ENCODE assay signal across 10 cellular contexts in the genomic region with DNA sequence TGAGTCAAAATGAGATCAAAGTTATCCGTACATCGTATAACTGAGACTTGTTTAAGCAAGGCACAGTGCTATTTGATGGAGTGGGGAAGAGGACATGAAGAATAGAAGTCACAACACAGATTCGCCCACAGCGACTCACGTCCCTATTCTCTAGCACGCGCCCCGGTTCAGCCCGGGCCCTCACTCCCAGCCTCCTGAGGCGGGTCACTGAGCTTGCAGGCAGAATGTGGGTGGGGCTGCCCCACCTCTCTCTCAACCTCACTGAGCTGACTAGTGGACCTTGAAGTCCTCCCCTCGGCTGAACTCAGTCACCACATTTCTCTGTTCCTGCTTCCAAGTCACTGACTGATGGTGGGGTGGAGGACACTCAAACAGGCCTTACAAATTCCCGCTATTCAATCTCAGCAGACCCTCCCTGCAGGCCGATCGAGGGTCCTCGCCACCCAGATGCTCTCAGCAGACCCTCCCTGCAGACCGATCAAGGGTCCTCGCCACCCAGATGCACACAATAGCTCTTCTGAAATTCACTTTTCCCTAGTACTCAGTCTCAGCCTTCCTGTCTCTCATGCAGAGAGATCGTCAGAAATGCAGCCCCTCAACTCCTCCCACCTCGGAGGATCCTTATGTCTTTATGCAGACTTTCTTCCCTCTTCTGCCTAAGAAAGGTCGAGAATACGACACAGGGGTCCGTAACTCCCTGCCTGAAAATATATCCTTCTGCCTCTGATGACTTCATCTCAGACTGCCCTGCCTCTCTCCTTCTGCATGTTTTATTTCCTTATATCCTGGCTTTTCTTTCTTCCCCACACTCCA. TPM values are rescaled to one million over a fixed set of nuclear protein-coding genes. Genes with fewer than 3 reads are reported as not detected.
DNase-seq lines count a peak whose midpoint lies in the region; ATAC-seq and TF ChIP-seq lines count a peak whose summit lies in the region.
"Had no signal": no experiment of that assay in that cellular context is flagged by ENCODE, and none has a peak within 500 bp of the region (broad histone marks: within the 10 kb centered on the region; RNA-seq: fewer than 3 reads in every experiment).

No MANE protein-coding gene starts in this region.

- no peaks in the 10 kb centered on the region for H3K79me2 ChIP-seq in osteoblast (ENCODE audit: insufficient read depth, low read length)

- H3K27me3 ChIP-seq in HUES6 (ENCODE audit: control insufficient read depth, insufficient read depth, low read length) (no peaks in the 10 kb centered on the region), osteoblast (ENCODE audit: insufficient read depth, low read length) (peaks cover 5% of the 10 kb centered on the region), ascending aorta (no peaks in the 10 kb centered on the region)
- H3K27me3 ChIP-seq: upper lobe of left lung had no signal

- no peak for TF ChIP-seq CTCF in osteoblast (IDR thresholded peaks at IDR 0.05; ENCODE audit: extremely low read depth, low read depth, low read length)
- TF ChIP-seq CTCF in progenitor cell of endocrine pancreas (IDR thresholded peaks at IDR 0.05; ENCODE audit: unreplicated experiment), result no peak
- no peak for TF ChIP-seq CTCF in ascending aorta (IDR thresholded peaks at IDR 0.05)

- no peak overlapping the region for H3K27ac ChIP-seq in HUES6 (ENCODE audit: low read depth, low read length)
- no peak overlapping the region for H3K27ac ChIP-seq in osteoblast (ENCODE audit: low read depth, low read length)
- no peak overlapping the region for H3K27ac ChIP-seq in ascending aorta
- H3K27ac ChIP-seq: upper lobe of left lung had no signal

- no peak overlapping the region for H3K9ac ChIP-seq in HUES6 (ENCODE audit: low read length)

- H3K4me1 Mint-ChIP-seq in progenitor cell of endocrine pancreas (ENCODE audit: low read depth), result no peaks in the 10 kb centered on the region

- H3K36me3 Mint-ChIP-seq in progenitor cell of endocrine pancreas (ENCODE audit: insufficient read depth), result no peaks in the 10 kb centered on the region

- no peak overlapping the region for H3K4me3 Mint-ChIP-seq in progenitor cell of endocrine pancreas (ENCODE audit: low read depth)

- ATAC-seq in GM18873 (IDR thresholded peaks at IDR 0.05; ENCODE audit: low FRiP score, unreplicated experiment) (peak; percentile 86), HG02610 (IDR thresholded peaks at IDR 0.05; ENCODE audit: unreplicated experiment) (peak; percentile 97)

- no peaks in the 10 kb centered on the region for H4K20me1 ChIP-seq in osteoblast (ENCODE audit: insufficient read depth, low read length)

- DNase-seq in osteoblast (ENCODE audit: insufficient read length, low spot score, missing footprints) (peak; percentile 66), progenitor cell of endocrine pancreas (ENCODE audit: low spot score, unreplicated experiment) (no peak), SIG-M5 treated with dmso at 0.1 percent for 504 hours (lab: John Stamatoyannopoulos, UW; ENCODE audit: unreplicated experiment) (no peak), GM03348 (ENCODE audit: low spot score) (no peak), ascending aorta (ENCODE audit: low spot score in 2 of 2) (no peak)
- DNase-seq: activated gamma-delta T cell treated with Interleukin-2 at 50 U/mL for 16 hours, upper lobe of left lung had no signal

- H3K4me2 ChIP-seq in osteoblast (ENCODE audit: insufficient read depth, low read length), result no peak overlapping the region

- H3K4me3 ChIP-seq in HUES6 (ENCODE audit: low read depth, low read length) (peak overlapping the region; percentile 36; the same call in 1 of the 2 replicates), osteoblast (ENCODE audit: insufficient read depth, low read length) (no peak overlapping the region), ascending aorta (no peak overlapping the region)
- H3K4me3 ChIP-seq: upper lobe of left lung had no signal

- H3K9me3 Mint-ChIP-seq in progenitor cell of endocrine pancreas (ENCODE audit: low read depth), result no peaks in the 10 kb centered on the region

- no peak overlapping the region for H3K27ac Mint-ChIP-seq in progenitor cell of endocrine pancreas

- intact Hi-C loops in ascending aorta (cut with DNase I), result no loop called here

- H3K4me1 ChIP-seq in HUES6 (ENCODE audit: control insufficient read depth, insufficient read depth, low read length), result peaks cover 32% of the 10 kb centered on the region
- H3K4me1 ChIP-seq in osteoblast (ENCODE audit: insufficient read depth, low read length), result no peaks in the 10 kb centered on the region
- H3K4me1 ChIP-seq in ascending aorta, result no peaks in the 10 kb centered on the region
- H3K4me1 ChIP-seq: upper lobe of left lung had no signal

- H3K9me3 ChIP-seq in HUES6 (ENCODE audit: control insufficient read depth, insufficient read depth, low read depth, low read length) (no peaks in the 10 kb centered on the region), osteoblast (ENCODE audit: low read depth, low read length) (no peaks in the 10 kb centered on the region), ascending aorta (no peaks in the 10 kb centered on the region)
- H3K9me3 ChIP-seq: upper lobe of left lung had no signal

- H2AFZ ChIP-seq in osteoblast (ENCODE audit: low read length), result no peak overlapping the region

- H3K27me3 Mint-ChIP-seq in progenitor cell of endocrine pancreas, result peaks cover 6% of the 10 kb centered on the region

- H3K36me3 ChIP-seq in HUES6 (ENCODE audit: control insufficient read depth, insufficient read depth, low read length) (peaks cover 5% of the 10 kb centered on the region; the same call in 1 of the 2 replicates), osteoblast (ENCODE audit: insufficient read depth, low read length) (no peaks in the 10 kb centered on the region), ascending aorta (no peaks in the 10 kb centered on the region)
- H3K36me3 ChIP-seq: upper lobe of left lung had no signal

RNA-seq across cellular contexts. Expression of gene GLDC, which starts 12.8 kb away (rescaled TPM):
- total RNA-seq in osteoblast (0.72 and 2.4 TPM in 2 replicates), progenitor cell of endocrine pancreas (11.1 and 11.3 TPM in 2 replicates), ascending aorta (0.64 TPM)
